9 cellular contexts compared by ENCODE assay signal in the genomic region with DNA sequence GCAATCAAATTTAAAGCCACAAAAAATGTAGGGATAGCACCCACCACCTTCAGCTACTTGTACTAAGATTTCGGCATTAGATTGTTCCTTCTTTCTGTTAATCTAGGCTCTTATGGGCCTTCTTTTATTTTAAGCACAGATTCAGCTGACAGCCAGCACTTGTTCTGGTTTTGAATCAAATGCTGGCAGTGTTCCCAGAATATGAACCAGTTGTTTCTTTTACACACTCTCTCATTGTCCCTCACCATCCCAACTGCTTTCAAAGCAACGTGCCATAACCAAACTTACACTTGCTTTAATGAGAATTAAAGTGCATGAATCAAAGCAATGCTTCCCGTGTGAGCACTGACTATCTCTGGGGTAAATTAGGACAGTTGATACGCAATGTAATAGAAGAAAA.
DNase-seq lines count a peak whose midpoint lies in the region; ATAC-seq, FAIRE-seq and TF ChIP-seq lines count a peak whose summit lies in the region.
"Had no signal": no experiment of that assay in that cellular context is flagged by ENCODE, and none has a peak within 500 bp of the region (broad histone marks: within the 10 kb centered on the region; RNA-seq: fewer than 3 reads in every experiment).

No MANE protein-coding gene starts in this region.

- POLR2A ChIA-PET in GM10248 (lab: Yijun Ruan, JAX): no interaction called here

- H3K9ac ChIP-seq in mammary epithelial cell (ENCODE audit: insufficient read depth, low read length) (no peak overlapping the region), kidney (ENCODE audit: low read length in 2 of 2) (no peak overlapping the region)

- H3K4me3 ChIP-seq in mammary epithelial cell (replicated peaks in 1 of 3; ENCODE audit: insufficient read depth in 1 of 3, low read depth in 2 of 3, low read length in 3 of 3): no peak overlapping the region
- H3K4me3 ChIP-seq in kidney (ENCODE audit: low read length in 2 of 2): no peak overlapping the region

- H3K27ac ChIP-seq in mammary epithelial cell (ENCODE audit: insufficient read depth, low read depth, low read length) (no peak overlapping the region), kidney (ENCODE audit: low read depth in 2 of 2, low read length in 2 of 2) (no peak overlapping the region)

- WGBS in mammary epithelial cell (ENCODE audit: low coverage, missing lambda C conversion rate): 34% methylated on average over 4 of the region's 4 CpGs

- H3K9me3 ChIP-seq in mammary epithelial cell (replicated peaks; ENCODE audit: insufficient read depth, low read length) (no peaks in the 10 kb centered on the region), kidney (ENCODE audit: control insufficient read depth in 1 of 2, low read length in 2 of 2) (peaks cover 0 to 2% of the 10 kb centered on the region in 2 donors)

- no peaks in the 10 kb centered on the region for H3K4me1 ChIP-seq in mammary epithelial cell (ENCODE audit: insufficient read depth, low read length)
- no peaks in the 10 kb centered on the region for H3K4me1 ChIP-seq in kidney (ENCODE audit: control insufficient read depth in 1 of 2, insufficient read depth in 1 of 2, low read depth in 1 of 2, low read length in 2 of 2)

- no TSS peak for BruUV-seq in mammary epithelial cell (replicated peaks; lab: Mats Ljungman, UMichigan)

- no peaks in the 10 kb centered on the region for H3K36me3 ChIP-seq in mammary epithelial cell (ENCODE audit: insufficient read depth, low read length)
- no peaks in the 10 kb centered on the region for H3K36me3 ChIP-seq in kidney (ENCODE audit: control insufficient read depth in 1 of 2, insufficient read depth in 2 of 2, low read length in 2 of 2)

- peak; percentile 68 for DNase-seq in COLO829 (ENCODE audit: low spot score)
- peak; percentile 24 to 31 for DNase-seq in NCI-H187 (lab: John Stamatoyannopoulos, UW)
- DNase-seq in mammary epithelial cell: peak; percentile 1
- DNase-seq in medulla oblongata (ENCODE audit: extremely low spot score): peak; percentile 88
- no peak for DNase-seq in activated T-cell treated with anti-CD3 and anti-CD28 coated beads, Interleukin-2, amount 50 U/mL, for 1 hour
- no peak for DNase-seq in GM10248 (ENCODE audit: extremely low spot score)
- no peak for DNase-seq in kidney
- DNase-seq: DND-41 had no signal

- no peaks in the 10 kb centered on the region for H3K27me3 ChIP-seq in mammary epithelial cell (ENCODE audit: insufficient read depth, low read length)

- H3K4me2 ChIP-seq in mammary epithelial cell (ENCODE audit: insufficient read depth, low read depth, low read length): no peak overlapping the region

- H2AFZ ChIP-seq in mammary epithelial cell (ENCODE audit: low read depth, low read length): no peak overlapping the region

- TF ChIP-seq CTCF in mammary epithelial cell (conservative IDR thresholded peaks at IDR 0.05 in 1 of 2, IDR thresholded peaks at IDR 0.05 in 1 of 2; ENCODE audit: extremely low read depth in 1 of 2, insufficient read depth in 1 of 2, low read depth in 1 of 2, low read length in 2 of 2): no peak
- TF ChIP-seq CTCF in GM10248 (IDR thresholded peaks at IDR 0.05; ENCODE audit: control extremely low read depth, extremely low read depth, low read depth, missing control alignments): no peak
- TF ChIP-seq CTCF in kidney (IDR thresholded peaks at IDR 0.05; ENCODE audit: borderline replicate concordance, extremely low read depth, insufficient read depth): no peak

- ATAC-seq in GM18498 (IDR thresholded peaks at IDR 0.05; ENCODE audit: unreplicated experiment): no peak

- H3K79me2 ChIP-seq in mammary epithelial cell (ENCODE audit: insufficient read depth, low read length): no peaks in the 10 kb centered on the region

- CTCF ChIA-PET in mammary epithelial cell (lab: Charles Lee; ENCODE audit: low non-redundant PET): no interaction called here
- CTCF ChIA-PET in GM10248 (lab: Yijun Ruan, JAX): interaction anchor here (0.9 to 1.1 kb wide), 2 partner anchors 8 to 37 kb away, joined by 3 to 4 read pairs; no protein-coding TSS in a partner anchor

- in situ Hi-C loops in mammary epithelial cell (cut with MboI; ENCODE audit: low sequenced_read_pairs in 2 of 2): no loop called here

- no peak for FAIRE-seq in kidney (lab: Jason Lieb, UNC)

- intact Hi-C loops in mammary epithelial cell (cut with micrococcal nuclease) (no loop called here), kidney (cut with DNase I) (no loop called here)

- dilution Hi-C loops in mammary epithelial cell (cut with HindIII; ENCODE audit: low sequenced_read_pairs): no loop called here

- H4K20me1 ChIP-seq in mammary epithelial cell (ENCODE audit: insufficient read depth, low read length): no peaks in the 10 kb centered on the region

Comparison
In these comparisons a context has a peak if more than half of its experiments do, and no peak if none do; other contexts are left out.
1. DNase-seq: peak in COLO829 (single experiment), NCI-H187 (2 of 2), mammary epithelial cell (single experiment) and medulla oblongata (single experiment); none in activated T-cell treated with anti-CD3 and anti-CD28 coated beads, Interleukin-2, amount 50 U/mL, for 1 hour (single experiment), GM10248 (single experiment) and kidney (single experiment).